Comparison of ENCODE assay signal across 22 cellular contexts in the genomic region with DNA sequence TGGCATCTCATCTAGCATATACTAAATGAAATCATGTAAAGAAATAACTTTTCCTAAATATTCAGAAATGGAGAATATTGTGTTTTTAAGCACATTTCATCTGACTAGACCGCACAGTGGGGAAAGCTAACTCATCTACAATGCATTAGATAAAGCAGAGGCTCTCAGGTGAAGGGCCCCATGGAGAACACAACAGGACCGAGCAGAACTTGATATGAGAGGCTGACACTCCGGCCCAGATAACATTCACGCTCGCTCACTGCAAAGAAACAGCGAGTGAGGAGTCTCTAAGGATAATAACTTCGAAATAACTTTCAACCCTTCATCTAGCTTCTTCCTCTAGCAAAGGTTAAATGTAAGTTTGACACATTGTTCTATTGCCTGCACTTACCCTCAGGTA.
DNase-seq lines count a peak whose midpoint lies in the region; ATAC-seq, FAIRE-seq and TF ChIP-seq lines count a peak whose summit lies in the region.
"Had no signal": no experiment of that assay in that cellular context is flagged by ENCODE, and none has a peak within 500 bp of the region (broad histone marks: within the 10 kb centered on the region; RNA-seq: fewer than 3 reads in every experiment).

No MANE protein-coding gene starts in this region.

- no peaks in the 10 kb centered on the region for H3K36me3 Mint-ChIP-seq in endodermal cell (ENCODE audit: low read depth)
- H3K36me3 Mint-ChIP-seq: CD4-positive, CD25-positive, alpha-beta regulatory T cell; IgD-negative memory B cell had no signal

- peaks cover 34% of the 10 kb centered on the region for H3K4me1 ChIP-seq in A549
- peaks cover 31% of the 10 kb centered on the region for H3K4me1 ChIP-seq in OCI-LY1 (ENCODE audit: insufficient read depth, low read length, severe bottlenecking)
- H3K4me1 ChIP-seq in endodermal cell (ENCODE audit: control insufficient read depth, insufficient read depth, low read length), result peaks cover 5% of the 10 kb centered on the region
- H3K4me1 ChIP-seq: BE2C had no signal

- ATAC-seq in A549 (peak in 1 of 2 experiments; percentile 43; a peak in 2 of 6 replicates), GM19035 (IDR thresholded peaks at IDR 0.05; ENCODE audit: unreplicated experiment) (no peak)
- ATAC-seq: HCT116, HepG2 had no signal

- WGBS in A549 (ENCODE audit: missing lambda C conversion rate), result 4% methylated on average over 7 of the region's 7 CpGs
- WGBS in endodermal cell (ENCODE audit: insufficient coverage in 1 of 2, insufficient read length in 1 of 2), 2 experiments, result 66 to 86% methylated on average over 5 to 7 of the region's 7 CpGs

- H3K27ac ChIP-seq in A549 (peak overlapping the region; percentile 83 to 89), OCI-LY1 (ENCODE audit: low read depth, low read length, poor library complexity, severe bottlenecking) (no peak overlapping the region), endodermal cell (ENCODE audit: low read depth, low read length) (no peak overlapping the region), substantia nigra (ENCODE audit: low read depth, low read length, poor library complexity, severe bottlenecking) (peak overlapping the region; percentile 51)

- H3K4me3 Mint-ChIP-seq in endodermal cell, result no peak overlapping the region
- H3K4me3 Mint-ChIP-seq: CD4-positive, CD25-positive, alpha-beta regulatory T cell; HFFc6; IgD-negative memory B cell had no signal

- H3K9me3 Mint-ChIP-seq in endodermal cell, result no peaks in the 10 kb centered on the region
- H3K9me3 Mint-ChIP-seq: HFFc6 had no signal

- CTCF ChIA-PET in A549 (lab: Yijun Ruan, JAX), result no interaction called here

- DNase-seq in A549 (ENCODE audit: low read depth in 1 of 2, low spot score in 1 of 2) (no peak), endodermal cell (peak; percentile 44), substantia nigra (lab: John Stamatoyannopoulos, UW) (no peak), hepatic stellate cell (ENCODE audit: low spot score) (no peak)
- DNase-seq in stimulated activated CD8-positive, alpha-beta memory T cell treated with anti-CD3 and anti-CD28 coated beads, Interleukin-4, amount 100 ng/mL, for 48 hours, result no peak
- DNase-seq: ACHN; BE2C; C1 segment of cervical spinal cord; CD4-positive, CD25-positive, alpha-beta regulatory T cell; DMS153; DMS79; GDM1; GOT3; H7; HFFc6 had no signal

- H3K36me3 ChIP-seq in OCI-LY1 (ENCODE audit: insufficient read depth, low read length), result no peaks in the 10 kb centered on the region
- H3K36me3 ChIP-seq in endodermal cell (ENCODE audit: control insufficient read depth, insufficient read depth, low read length), result no peaks in the 10 kb centered on the region
- H3K36me3 ChIP-seq: BE2C had no signal

- no peaks in the 10 kb centered on the region for H3K79me2 ChIP-seq in OCI-LY1 (ENCODE audit: insufficient read depth, low read length)

- TF ChIP-seq RAD21 in A549 (conservative IDR thresholded peaks at IDR 0.05 in 1 of 2, IDR thresholded peaks at IDR 0.05 in 1 of 2), result no peak

- H3K4me2 ChIP-seq in A549, result peak overlapping the region; percentile 92
- H3K4me2 ChIP-seq in OCI-LY1 (ENCODE audit: low read length), result no peak overlapping the region

- no peak for FAIRE-seq in A549 (lab: Jason Lieb, UNC)
- FAIRE-seq: GM12892, GM18507, HepG2 had no signal

- H4K20me1 ChIP-seq in OCI-LY1 (ENCODE audit: insufficient read depth, low read length), result no peaks in the 10 kb centered on the region

- no peaks in the 10 kb centered on the region for H3F3A ChIP-seq in OCI-LY1 (ENCODE audit: insufficient read depth, low read length)

- POLR2A ChIA-PET in A549 (lab: Yijun Ruan, JAX), result no interaction called here

- no peak overlapping the region for H3K9ac ChIP-seq in OCI-LY1 (ENCODE audit: low read length)
- H3K9ac ChIP-seq in endodermal cell (ENCODE audit: extremely low read depth, low read length, poor library complexity, severe bottlenecking), result no peak overlapping the region

- H3K27me3 ChIP-seq in OCI-LY1 (ENCODE audit: insufficient read depth, low read length) (no peaks in the 10 kb centered on the region), endodermal cell (ENCODE audit: control insufficient read depth, insufficient read depth, low read length, poor library complexity, severe bottlenecking) (no peaks in the 10 kb centered on the region)
- H3K27me3 ChIP-seq: BE2C had no signal

- no peaks in the 10 kb centered on the region for H3K27me3 Mint-ChIP-seq in endodermal cell (ENCODE audit: insufficient read depth)
- H3K27me3 Mint-ChIP-seq: CD4-positive, CD25-positive, alpha-beta regulatory T cell; IgD-negative memory B cell had no signal

- H3K27ac Mint-ChIP-seq in endodermal cell, result no peak overlapping the region
- H3K27ac Mint-ChIP-seq: CD4-positive, CD25-positive, alpha-beta regulatory T cell; HFFc6; IgD-negative memory B cell had no signal

- peaks cover 32% of the 10 kb centered on the region for H3K4me1 Mint-ChIP-seq in endodermal cell
- H3K4me1 Mint-ChIP-seq: CD4-positive, CD25-positive, alpha-beta regulatory T cell; IgD-negative memory B cell had no signal

- TF ChIP-seq EP300 in A549 (IDR thresholded peaks at IDR 0.05), result no peak

- H3K9me3 ChIP-seq in A549 (no peaks in the 10 kb centered on the region), OCI-LY1 (ENCODE audit: low read length) (0 out of 2 replicates have a peak, but pooled peaks cover 6% of the 10 kb centered on the region), endodermal cell (ENCODE audit: control insufficient read depth, low read length) (no peaks in the 10 kb centered on the region)
- H3K9me3 ChIP-seq: BE2C had no signal

- no peak for TF ChIP-seq POLR2A in A549 (IDR thresholded peaks at IDR 0.05; ENCODE audit: low read length)

- H3K9me2 ChIP-seq in OCI-LY1 (ENCODE audit: low read depth, low read length), result no peaks in the 10 kb centered on the region

- peak overlapping the region; percentile 51; the same call in 1 of the 2 replicates for H2AFZ ChIP-seq in OCI-LY1 (ENCODE audit: low read length)

- no peak for TF ChIP-seq CTCF in A549 (IDR thresholded peaks at IDR 0.05)
- no peak for TF ChIP-seq CTCF in OCI-LY1 (IDR thresholded peaks at IDR 0.05; ENCODE audit: low read length)
- TF ChIP-seq CTCF in endodermal cell (conservative IDR thresholded peaks at IDR 0.05), result no peak

- H3K4me3 ChIP-seq in A549 (peak overlapping the region; percentile 50), OCI-LY1 (ENCODE audit: low read depth, low read length, poor library complexity, severe bottlenecking) (no peak overlapping the region), endodermal cell (ENCODE audit: low read length) (peak overlapping the region; percentile 12)

TF ChIP-seq in A549, 52 proteins besides CTCF, POLR2A, EP300 and RAD21:
- TF ChIP-seq KDM1A (IDR thresholded peaks at IDR 0.05; ENCODE audit: low read depth) (no peak), TFCP2L1 (CRISPR knock-in tag; IDR thresholded peaks at IDR 0.05) (no peak), MAZ (IDR thresholded peaks at IDR 0.05; ENCODE audit: borderline replicate concordance, low read depth, low read length) (no peak), RFX5 (IDR thresholded peaks at IDR 0.05) (no peak)
- TF ChIP-seq, protein P1, sequence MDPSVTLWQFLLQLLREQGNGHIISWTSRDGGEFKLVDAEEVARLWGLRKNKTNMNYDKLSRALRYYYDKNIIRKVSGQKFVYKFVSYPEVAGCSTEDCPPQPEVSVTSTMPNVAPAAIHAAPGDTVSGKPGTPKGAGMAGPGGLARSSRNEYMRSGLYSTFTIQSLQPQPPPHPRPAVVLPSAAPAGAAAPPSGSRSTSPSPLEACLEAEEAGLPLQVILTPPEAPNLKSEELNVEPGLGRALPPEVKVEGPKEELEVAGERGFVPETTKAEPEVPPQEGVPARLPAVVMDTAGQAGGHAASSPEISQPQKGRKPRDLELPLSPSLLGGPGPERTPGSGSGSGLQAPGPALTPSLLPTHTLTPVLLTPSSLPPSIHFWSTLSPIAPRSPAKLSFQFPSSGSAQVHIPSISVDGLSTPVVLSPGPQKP (IDR thresholded peaks at IDR 0.05; ENCODE audit: low read depth, low read length), result no peak
TF ChIP-seq in A549: peak in this region for 0.

Comparison
In these comparisons a context has a peak if more than half of its experiments do, and no peak if none do; other contexts are left out.
1. H3K27ac ChIP-seq: peak in A549 (2 of 2) and substantia nigra (single experiment); none in OCI-LY1 (single experiment) and endodermal cell (single experiment).